Comparison of ENCODE assay signal across 8 cellular contexts in genomic region chr3:25782938-25783660, GRCh38. TPM values are rescaled to one million over a fixed set of nuclear protein-coding genes. Genes with fewer than 3 reads are reported as not detected.
A peak's percentile ranks its signal among the peaks of the same experiment; 100 is the strongest.
DNase-seq lines count a peak whose midpoint lies in the region; ATAC-seq and TF ChIP-seq lines count a peak whose summit lies in the region.

TSS of gene NGLY1 (minus strand) at chr3:25783443. CDS start at chr3:25783390, 53 bp downstream.

- H3K4me1 ChIP-seq in breast epithelium (peaks cover 0 to 4% of the 10 kb centered on the region in 2 donors), smooth muscle cell (ENCODE audit: low read depth) (peaks cover 11% of the 10 kb centered on the region)

- 1% methylated on average over 48 of the region's 72 CpGs for WGBS in smooth muscle cell (ENCODE audit: low lambda C conversion rate)

- peak; percentile 83 for ATAC-seq in HG02970 (IDR thresholded peaks at IDR 0.05; ENCODE audit: low FRiP score, unreplicated experiment)

- peak within 1 kb of the TSS; percentile 58 for H3K27ac ChIP-seq in WERI-Rb-1
- peak within 1 kb of the TSS; percentile 91 to 94 for H3K27ac ChIP-seq in breast epithelium
- no peak within 1 kb of the TSS for H3K27ac ChIP-seq in smooth muscle cell (ENCODE audit: low read depth)

- H3K27me3 ChIP-seq in WERI-Rb-1 (ENCODE audit: insufficient read depth, low read depth, severe bottlenecking): no peaks in the 10 kb centered on the region
- H3K27me3 ChIP-seq in breast epithelium: no peaks in the 10 kb centered on the region
- no peaks in the 10 kb centered on the region for H3K27me3 ChIP-seq in smooth muscle cell (ENCODE audit: low read depth)

- H3K36me3 ChIP-seq in WERI-Rb-1: peaks cover under 1% of the 10 kb centered on the region
- no peaks in the 10 kb centered on the region for H3K36me3 ChIP-seq in breast epithelium
- H3K36me3 ChIP-seq in smooth muscle cell (ENCODE audit: low read depth): no peaks in the 10 kb centered on the region

- H3K9me3 ChIP-seq in WERI-Rb-1 (ENCODE audit: severe bottlenecking): no peaks in the 10 kb centered on the region
- no peaks in the 10 kb centered on the region for H3K9me3 ChIP-seq in breast epithelium
- no peaks in the 10 kb centered on the region for H3K9me3 ChIP-seq in smooth muscle cell (replicated peaks; ENCODE audit: low read depth)

- peak within 1 kb of the TSS; percentile 66 for H3K9ac ChIP-seq in smooth muscle cell (ENCODE audit: low read depth)

- intact Hi-C loops in breast epithelium (cut with DNase I; ENCODE audit: low total_unique reads): no loop called here

- peak within 1 kb of the TSS; percentile 88 for H3K4me2 ChIP-seq in smooth muscle cell

- DNase-seq in NCI-H1694 treated with DMSO at 0.1 percent for 48 hours (lab: John Stamatoyannopoulos, UW) (peak; percentile 10), NCI-H1694 (lab: John Stamatoyannopoulos, UW) (no peak), NCI-H2171 (lab: John Stamatoyannopoulos, UW) (peak; percentile 44), WERI-Rb-1 (peak; percentile 86), breast epithelium (ENCODE audit: low spot score in 2 of 2) (peak; percentile 71 to 82), iPS-NIHi7 (ENCODE audit: extremely low spot score) (peak; percentile 92), smooth muscle cell (lab: John Stamatoyannopoulos, UW; ENCODE audit: unreplicated experiment) (peak; percentile 77)

- H3F3A ChIP-seq in smooth muscle cell (ENCODE audit: low read depth): no peaks in the 10 kb centered on the region

- peak; percentile 19 for TF ChIP-seq POLR2A in breast epithelium (IDR thresholded peaks at IDR 0.05)

- H3K79me2 ChIP-seq in smooth muscle cell (ENCODE audit: low read depth): peaks cover 33% of the 10 kb centered on the region

- peaks cover 26% of the 10 kb centered on the region for H4K20me1 ChIP-seq in smooth muscle cell (ENCODE audit: low read depth)

- TF ChIP-seq CTCF in WERI-Rb-1 (IDR thresholded peaks at IDR 0.05; ENCODE audit: low read depth, low read length) (0 out of 2 replicates have a peak, but pooled peaks have one; percentile 2), breast epithelium (IDR thresholded peaks at IDR 0.05) (no peak), smooth muscle cell (IDR thresholded peaks at IDR 0.05; ENCODE audit: borderline replicate concordance, insufficient read depth, poor library complexity, severe bottlenecking) (no peak)

- H3K4me3 ChIP-seq in WERI-Rb-1 (ENCODE audit: low read depth, low read length) (peak within 1 kb of the TSS; percentile 70), breast epithelium (peak within 1 kb of the TSS; percentile 73 to 93 (median 80)), smooth muscle cell (peak within 1 kb of the TSS; percentile 100)

- peak within 1 kb of the TSS; percentile 91 for H2AFZ ChIP-seq in smooth muscle cell (ENCODE audit: low read depth)

RNA-seq across cellular contexts. Expression of gene NGLY1, which starts in this region (rescaled TPM):
- total RNA-seq in breast epithelium (10 to 100 TPM; 29.8 to 53.3 (median 41.0) TPM), smooth muscle cell (28.6 and 35.8 TPM in 2 replicates)
- polyA plus RNA-seq in smooth muscle cell: 27.4 and 29.0 TPM in 2 replicates
